ENCODE assay signal across 9 cellular contexts in the genomic region with DNA sequence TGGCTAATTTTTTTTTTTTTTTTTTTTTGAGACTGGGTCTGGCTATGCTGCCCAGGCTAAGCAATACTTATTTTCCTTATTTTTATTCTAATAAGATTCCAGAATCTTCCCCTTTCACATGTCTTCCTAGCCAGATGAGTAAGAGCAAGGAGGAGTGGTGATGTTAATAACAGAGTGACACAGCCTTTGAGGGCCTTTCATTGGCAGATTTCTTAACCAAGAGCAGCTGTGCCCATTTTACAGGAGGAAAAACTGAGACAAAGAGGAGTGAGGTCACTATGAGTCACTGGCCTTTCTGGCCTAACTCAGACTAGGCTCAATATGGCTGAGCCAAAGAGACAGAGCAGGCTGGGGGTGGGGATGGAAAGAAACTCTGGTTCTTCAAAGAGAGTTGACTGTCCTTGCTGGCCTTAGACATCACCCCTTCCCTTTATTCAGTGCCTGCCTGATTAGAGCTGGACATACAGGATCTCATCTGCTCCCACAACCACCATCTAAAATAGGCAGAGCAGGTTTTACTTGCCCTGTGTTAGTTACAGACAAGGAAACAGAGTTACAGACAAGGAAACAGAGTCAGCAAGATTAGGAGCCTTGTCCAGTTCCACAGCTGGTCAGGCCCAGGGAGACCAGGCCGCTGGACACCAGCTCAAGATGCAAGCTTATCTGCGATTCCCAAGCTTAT. TPM values are rescaled to one million over a fixed set of nuclear protein-coding genes. Genes with fewer than 3 reads are reported as not detected.
DNase-seq lines count a peak whose midpoint lies in the region; ATAC-seq and TF ChIP-seq lines count a peak whose summit lies in the region.
"Had no signal": no experiment of that assay in that cellular context is flagged by ENCODE, and none has a peak within 500 bp of the region (broad histone marks: within the 10 kb centered on the region; RNA-seq: fewer than 3 reads in every experiment).

No MANE protein-coding gene starts in this region.

- CTCF ChIA-PET in activated CD8-positive, alpha-beta memory T cell treated with anti-CD3 and anti-CD28 coated beads, Interleukin-2, amount 10 ng/mL, durations not matched to agents 7 days and 5 days (lab: Charles Lee): interaction anchor here (1.0 kb wide), 1 partner anchor 50 kb away, joined by 3 read pairs; a partner anchor contains a TSS
- CTCF ChIA-PET in GM10248 (lab: Yijun Ruan, JAX): interaction anchor here (0.7 to 2.4 kb wide), 6 partner anchors 8 to 133 kb away, joined by 3 to 9 read pairs (median 4); no protein-coding TSS in a partner anchor

- peak overlapping the region in 47 of 59 donors; percentile 2 to 99 (median 98) for H3K27ac ChIP-seq in dorsolateral prefrontal cortex
- H3K27ac ChIP-seq: WERI-Rb-1 had no signal

- TF ChIP-seq CTCF in dorsolateral prefrontal cortex (IDR thresholded peaks at IDR 0.05 in 54 of 56, conservative IDR thresholded peaks at IDR 0.05 in 2 of 56; ENCODE audit: low read depth in 1 of 56, partially characterized antibody in 56 of 56) (no peak), GM10248 (IDR thresholded peaks at IDR 0.05; ENCODE audit: control extremely low read depth, extremely low read depth, low read depth, missing control alignments) (no peak)

- H3K27me3 ChIP-seq in dorsolateral prefrontal cortex: no peaks in the 10 kb centered on the region

- no peak for DNase-seq in activated CD8-positive, alpha-beta memory T cell treated with anti-CD3 and anti-CD28 coated beads, Interleukin-2, amount 10 ng/mL, durations not matched to agents 7 days and 5 days
- DNase-seq in activated CD8-positive, alpha-beta memory T cell treated with anti-CD3 and anti-CD28 coated beads, Interleukin-2, amount 50 U/mL, for 4 hours: no peak
- peak; percentile 31 for DNase-seq in RPMI7951 (ENCODE audit: low read depth)
- DNase-seq in dorsolateral prefrontal cortex: no peak
- peak; percentile 60 for DNase-seq in stimulated activated naive CD8-positive, alpha-beta T cell treated with anti-CD3 and anti-CD28 coated beads, Interleukin-15, Interleukin-2, amounts not matched to agents 100 U/mL and 50 U/mL, for 24 hours
- no peak for DNase-seq in NCI-H2227 (lab: John Stamatoyannopoulos, UW; ENCODE audit: unreplicated experiment)
- DNase-seq in GM10248 (ENCODE audit: extremely low spot score): no peak
- DNase-seq in cardiac septum (ENCODE audit: low spot score): no peak
- DNase-seq: WERI-Rb-1 had no signal

- peak; percentile 13 for ATAC-seq in activated CD8-positive, alpha-beta memory T cell treated with anti-CD3 and anti-CD28 coated beads, Interleukin-2, amount 10 ng/mL, durations not matched to agents 7 days and 5 days
- peak; percentile 70 for ATAC-seq in stimulated activated naive CD8-positive, alpha-beta T cell treated with anti-CD3 and anti-CD28 coated beads, Interleukin-15, Interleukin-2, amounts not matched to agents 100 U/mL and 50 U/mL, for 24 hours

- H3K27me3 Mint-ChIP-seq in activated CD8-positive, alpha-beta memory T cell treated with anti-CD3 and anti-CD28 coated beads, Interleukin-2, amount 10 ng/mL, durations not matched to agents 7 days and 5 days: no peaks in the 10 kb centered on the region

- H3K4me3 ChIP-seq in dorsolateral prefrontal cortex: no peak overlapping the region

- no peaks in the 10 kb centered on the region for H3K36me3 Mint-ChIP-seq in activated CD8-positive, alpha-beta memory T cell treated with anti-CD3 and anti-CD28 coated beads, Interleukin-2, amount 10 ng/mL, durations not matched to agents 7 days and 5 days

- H3K27ac Mint-ChIP-seq in activated CD8-positive, alpha-beta memory T cell treated with anti-CD3 and anti-CD28 coated beads, Interleukin-2, amount 10 ng/mL, durations not matched to agents 7 days and 5 days: peak overlapping the region; percentile 4

- POLR2A ChIA-PET in GM10248 (lab: Yijun Ruan, JAX): interaction anchor here (1.1 kb wide), 1 partner anchor 50 kb away, joined by 5 read pairs; a partner anchor contains a TSS

- H3K4me3 Mint-ChIP-seq in activated CD8-positive, alpha-beta memory T cell treated with anti-CD3 and anti-CD28 coated beads, Interleukin-2, amount 10 ng/mL, durations not matched to agents 7 days and 5 days: no peak overlapping the region

- H3K4me1 Mint-ChIP-seq in activated CD8-positive, alpha-beta memory T cell treated with anti-CD3 and anti-CD28 coated beads, Interleukin-2, amount 10 ng/mL, durations not matched to agents 7 days and 5 days: peaks cover 40% of the 10 kb centered on the region

- intact Hi-C loops in dorsolateral prefrontal cortex (cut with DNase I) (no loop called here), cardiac septum (cut with DNase I) (no loop called here)

- no peaks in the 10 kb centered on the region for H3K9me3 Mint-ChIP-seq in activated CD8-positive, alpha-beta memory T cell treated with anti-CD3 and anti-CD28 coated beads, Interleukin-2, amount 10 ng/mL, durations not matched to agents 7 days and 5 days (ENCODE audit: low read depth)

RNA-seq across cellular contexts. Expression of a gene that starts 50.0 kb away (rescaled TPM):
- total RNA-seq in activated CD8-positive, alpha-beta memory T cell treated with anti-CD3 and anti-CD28 coated beads, Interleukin-2, amount 10 ng/mL, durations not matched to agents 7 days and 5 days: 10 to 100 TPM; 34.1 to 47.5 TPM
- 4.3 and 10.7 TPM in 2 replicates for total RNA-seq in RPMI7951 (2014; rRNA removed; shearing (Covaris generic))
- total RNA-seq in dorsolateral prefrontal cortex (10 to 100 TPM; 41.0 to 97.0 (median 58.6) TPM), cardiac septum (71.1 TPM)

Comparison
In these comparisons a context has a peak if more than half of its experiments do, and no peak if none do; other contexts are left out.
1. DNase-seq: peak in RPMI7951 (single experiment) and stimulated activated naive CD8-positive, alpha-beta T cell treated with anti-CD3 and anti-CD28 coated beads, Interleukin-15, Interleukin-2, amounts not matched to agents 100 U/mL and 50 U/mL, for 24 hours (single experiment); none in activated CD8-positive, alpha-beta memory T cell treated with anti-CD3 and anti-CD28 coated beads, Interleukin-2, amount 10 ng/mL, durations not matched to agents 7 days and 5 days (single experiment), activated CD8-positive, alpha-beta memory T cell treated with anti-CD3 and anti-CD28 coated beads, Interleukin-2, amount 50 U/mL, for 4 hours (single experiment), dorsolateral prefrontal cortex (0 of 10), NCI-H2227 (single experiment), GM10248 (single experiment) and cardiac septum (single experiment).